In the genomic region with DNA sequence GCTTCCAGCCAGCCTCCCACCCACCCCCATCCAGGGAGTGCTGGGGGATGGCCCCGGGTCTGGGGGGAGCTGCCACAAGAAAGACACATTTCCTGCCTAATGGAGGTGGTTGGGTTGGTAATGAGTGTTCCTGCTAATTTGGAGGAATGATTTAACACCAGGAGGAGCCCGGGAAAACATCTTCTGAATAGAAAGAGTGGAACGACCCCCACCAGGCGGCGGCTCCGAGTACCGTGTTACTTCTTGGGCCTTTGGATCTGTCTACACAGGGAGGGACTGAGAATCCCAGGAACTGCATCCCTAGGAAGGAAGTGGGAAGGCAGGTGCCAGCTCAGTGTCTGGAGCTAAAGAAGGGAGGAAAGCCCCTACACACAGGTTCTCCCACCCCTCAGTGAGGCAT, we compare ENCODE assay signal across 24 cellular contexts.
"Had no signal": no experiment of that assay in that cellular context is flagged by ENCODE, and none has a peak within 500 bp of the region (broad histone marks: within the 10 kb centered on the region; RNA-seq: fewer than 3 reads in every experiment).

No MANE protein-coding gene starts in this region.

- H3K36me3 ChIP-seq: brain microvascular endothelial cell, cardiac muscle cell had no signal

- H3K4me3 ChIP-seq: cardiac muscle cell, SK-N-MC had no signal

- H3K4me3 Mint-ChIP-seq: activated CD4-positive, alpha-beta memory T cell treated with anti-CD3 and anti-CD28 coated beads, Interleukin-2, amount 10 ng/mL, durations not matched to agents 7 days and 5 days; activated CD4-positive, alpha-beta T cell treated with anti-CD3 and anti-CD28 coated beads for 36 hours; activated naive CD4-positive, alpha-beta T cell treated with anti-CD3 and anti-CD28 coated beads for 36 hours; activated naive CD8-positive, alpha-beta T cell; activated T-helper 17 cell treated with anti-CD3 and anti-CD28 coated beads, Interleukin-2, amount 50 U/mL, for 72 hours; T-cell had no signal

- H3K27ac Mint-ChIP-seq: activated CD4-positive, alpha-beta memory T cell treated with anti-CD3 and anti-CD28 coated beads, Interleukin-2, amount 10 ng/mL, durations not matched to agents 7 days and 5 days; activated CD4-positive, alpha-beta T cell treated with anti-CD3 and anti-CD28 coated beads for 36 hours; activated naive CD4-positive, alpha-beta T cell treated with anti-CD3 and anti-CD28 coated beads for 36 hours; activated naive CD8-positive, alpha-beta T cell; activated T-helper 17 cell treated with anti-CD3 and anti-CD28 coated beads, Interleukin-2, amount 50 U/mL, for 72 hours; T-cell had no signal

- H3K27me3 ChIP-seq: cardiac muscle cell had no signal

- ATAC-seq: activated CD4-positive, alpha-beta T cell treated with anti-CD3 and anti-CD28 coated beads for 36 hours; activated T-helper 17 cell treated with anti-CD3 and anti-CD28 coated beads, Interleukin-2, amount 50 U/mL, for 72 hours; T-cell had no signal

- H3K27ac ChIP-seq: brain microvascular endothelial cell, cardiac muscle cell, KMS-11 had no signal

- H3K9me3 Mint-ChIP-seq: activated CD4-positive, alpha-beta memory T cell treated with anti-CD3 and anti-CD28 coated beads, Interleukin-2, amount 10 ng/mL, durations not matched to agents 7 days and 5 days; activated T-helper 17 cell treated with anti-CD3 and anti-CD28 coated beads, Interleukin-2, amount 50 U/mL, for 72 hours had no signal

- H3K4me1 Mint-ChIP-seq: activated T-helper 17 cell treated with anti-CD3 and anti-CD28 coated beads, Interleukin-2, amount 50 U/mL, for 72 hours; T-cell had no signal

- H3K36me3 Mint-ChIP-seq: activated naive CD8-positive, alpha-beta T cell had no signal

- H3K9ac ChIP-seq: KMS-11 had no signal

- H3K4me2 ChIP-seq: KMS-11 had no signal

- DNase-seq: activated CD4-positive, alpha-beta memory T cell treated with anti-CD3 and anti-CD28 coated beads, Interleukin-2, amount 10 ng/mL, durations not matched to agents 7 days and 5 days; activated CD4-positive, alpha-beta T cell treated with anti-CD3 and anti-CD28 coated beads for 36 hours; activated CD4-positive, alpha-beta T cell treated with anti-CD3 and anti-CD28 coated beads, Interleukin-2, amount 50 U/mL, for 1 hour; activated CD4-positive, CD25-positive, alpha-beta regulatory T cell; activated gamma-delta T cell; activated naive CD4-positive, alpha-beta T cell treated with anti-CD3 and anti-CD28 coated beads for 36 hours; activated T-cell treated with anti-CD3 and anti-CD28 coated beads for 4 hours; activated T-cell treated with anti-CD3 and anti-CD28 coated beads, Interleukin-2, amount 50 U/mL, for 48 hours; brain microvascular endothelial cell; NCI-H1092; NCI-H1417; NCI-H1930; NCI-H2107; NCI-H446 treated with DMSO at 0.1 percent for 48 hours; NCI-H526; NCI-H82; T-cell; T-helper 2 cell; T1000 had no signal
